In the genomic region with DNA sequence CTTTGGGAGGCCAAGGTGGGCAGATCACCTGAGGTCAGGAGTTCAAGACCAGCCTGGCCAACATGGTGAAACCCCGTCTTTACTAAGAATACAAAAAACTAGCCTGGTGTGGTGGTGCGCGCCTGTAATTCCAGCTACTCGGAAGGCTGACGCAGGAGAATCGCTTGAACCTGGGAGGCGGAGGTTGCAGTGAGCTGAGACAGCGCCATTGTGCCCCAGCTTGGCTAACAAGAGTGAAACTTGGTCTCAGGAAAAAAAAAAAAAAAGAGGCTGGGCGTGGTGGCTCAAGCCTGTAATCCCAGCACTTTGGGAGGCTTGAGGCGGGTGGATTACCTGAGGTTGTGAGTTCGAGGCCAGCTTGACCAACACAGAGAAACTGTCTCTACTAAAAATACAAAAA, we compare ENCODE assay signal across 8 cellular contexts. TPM values are rescaled to one million over a fixed set of nuclear protein-coding genes. Genes with fewer than 3 reads are reported as not detected.
DNase-seq lines count a peak whose midpoint lies in the region; ATAC-seq and TF ChIP-seq lines count a peak whose summit lies in the region.
"Not testable (repeated sequence)": the region's sequence is repeated elsewhere in the genome, so short reads cannot be mapped to it uniquely, and the experiment has no call there.

No MANE protein-coding gene starts in this region.

- not testable (repeated sequence) for ATAC-seq in HCT116; activated naive CD4-positive, alpha-beta T cell treated with anti-CD3 and anti-CD28 coated beads, Interleukin-2, amount 50 U/mL, for 72 hours

- H3K9ac ChIP-seq in BLaER1 treated with 17β-estradiol and CSF1 and Interleukin-3, amounts not matched to agents 10 nM and 100 nM, result peak overlapping the region; percentile 81 to 100 (median 99); a peak in 20 of 22 replicates
- peak overlapping the region; percentile 90; the same call in 1 of the 2 replicates for H3K9ac ChIP-seq in HCT116 (ENCODE audit: low read length)

- not testable (repeated sequence) for H3K36me3 ChIP-seq in BLaER1 treated with 17β-estradiol and CSF1 and Interleukin-3, amounts not matched to agents 10 nM and 100 nM; HCT116 (ENCODE audit: control insufficient read depth in 1 of 2, insufficient read depth in 2 of 2, low read length in 2 of 2); stomach

- H3K36me3 Mint-ChIP-seq in activated CD4-positive, alpha-beta memory T cell treated with anti-CD3 and anti-CD28 coated beads for 36 hours; endothelial cell (ENCODE audit: low read depth, unreplicated experiment); nephron (ENCODE audit: low read depth): not testable (repeated sequence)
- H3K36me3 Mint-ChIP-seq in activated naive CD4-positive, alpha-beta T cell treated with anti-CD3 and anti-CD28 coated beads, Interleukin-2, amount 50 U/mL, for 72 hours, result peaks cover 16 to 17% of the 10 kb centered on the region in 2 donors

- not testable (repeated sequence) for TF ChIP-seq EP300 in stomach (IDR thresholded peaks at IDR 0.05)

- TF ChIP-seq CTCF in HCT116 (IDR thresholded peaks at IDR 0.05 in 2 of 3, conservative IDR thresholded peaks at IDR 0.05 in 1 of 3; ENCODE audit: borderline replicate concordance in 1 of 3, insufficient read depth in 1 of 3, low read depth in 2 of 3, low read length in 2 of 3); RWPE1 (conservative IDR thresholded peaks at IDR 0.05; ENCODE audit: low read depth); endothelial cell (IDR thresholded peaks at IDR 0.05; ENCODE audit: unreplicated experiment); nephron (IDR thresholded peaks at IDR 0.05; ENCODE audit: unreplicated experiment in 3 of 3); stomach (IDR thresholded peaks at IDR 0.05): not testable (repeated sequence)

- CTCF ChIA-PET in HCT116 (lab: Charles Lee); RWPE1 (lab: Yijun Ruan, JAX); activated CD4-positive, alpha-beta memory T cell treated with anti-CD3 and anti-CD28 coated beads for 36 hours (lab: Charles Lee): not testable (repeated sequence)

- H3K9me2 ChIP-seq in HCT116 (ENCODE audit: insufficient read depth), result not testable (repeated sequence)

- peak overlapping the region; percentile 89 for H3K4me3 Mint-ChIP-seq in activated CD4-positive, alpha-beta memory T cell treated with anti-CD3 and anti-CD28 coated beads for 36 hours
- peak overlapping the region; percentile 42 for H3K4me3 Mint-ChIP-seq in endothelial cell (ENCODE audit: unreplicated experiment)
- peak overlapping the region; percentile 94 to 99 (median 97) for H3K4me3 Mint-ChIP-seq in nephron

- not testable (repeated sequence) for H3K27me3 ChIP-seq in BLaER1 treated with 17β-estradiol and CSF1 and Interleukin-3, amounts not matched to agents 10 nM and 100 nM; HCT116 (ENCODE audit: insufficient read depth, low read length); stomach

- peak overlapping the region; percentile 33 for H3K27ac Mint-ChIP-seq in activated CD4-positive, alpha-beta memory T cell treated with anti-CD3 and anti-CD28 coated beads for 36 hours
- peak overlapping the region; percentile 36 to 93 for H3K27ac Mint-ChIP-seq in activated naive CD4-positive, alpha-beta T cell treated with anti-CD3 and anti-CD28 coated beads, Interleukin-2, amount 50 U/mL, for 72 hours
- not testable (repeated sequence) for H3K27ac Mint-ChIP-seq in endothelial cell (ENCODE audit: unreplicated experiment)
- peak overlapping the region in 2 of 3 experiments; percentile 56 to 98 for H3K27ac Mint-ChIP-seq in nephron

- WGBS in stomach, 5 donors, result 93 to 98% (median 96%) methylated on average over 11 of the region's 11 CpGs

- peak overlapping the region in 10 of 11 experiments; percentile 92 to 100 (median 99); a peak in 19 of 22 replicates for H3K27ac ChIP-seq in BLaER1 treated with 17β-estradiol and CSF1 and Interleukin-3, amounts not matched to agents 10 nM and 100 nM
- not testable (repeated sequence) for H3K27ac ChIP-seq in HCT116 (ENCODE audit: low read depth, low read length)
- peak overlapping the region; percentile 96 for H3K27ac ChIP-seq in RWPE1
- H3K27ac ChIP-seq in stomach, result peak overlapping the region in 3 of 5 donors; percentile 94 to 99 (median 99)

- not testable (repeated sequence) for TF ChIP-seq POLR2A in HCT116 (IDR thresholded peaks at IDR 0.05; ENCODE audit: borderline replicate concordance, extremely low read depth, insufficient read depth, insufficient read length); stomach (IDR thresholded peaks at IDR 0.05)

- H3K9me3 Mint-ChIP-seq in activated CD4-positive, alpha-beta memory T cell treated with anti-CD3 and anti-CD28 coated beads for 36 hours; activated naive CD4-positive, alpha-beta T cell treated with anti-CD3 and anti-CD28 coated beads, Interleukin-2, amount 50 U/mL, for 72 hours; endothelial cell (ENCODE audit: unreplicated experiment); nephron: not testable (repeated sequence)

- RAD21 ChIA-PET in HCT116 (lab: Charles Lee; ENCODE audit: low non-redundant PET in 1 of 2, low total read pairs in 2 of 2, uncharacterized antibody in 2 of 2, unreplicated experiment in 2 of 2), result not testable (repeated sequence)

- not testable (repeated sequence) for TF ChIP-seq RAD21 in HCT116 (IDR thresholded peaks at IDR 0.05; ENCODE audit: low read depth)

- peaks cover 45 to 62% (median 55%) of the 10 kb centered on the region in 10 experiments for H3K4me1 ChIP-seq in BLaER1 treated with 17β-estradiol and CSF1 and Interleukin-3, amounts not matched to agents 10 nM and 100 nM
- H3K4me1 ChIP-seq in HCT116 (ENCODE audit: control insufficient read depth in 1 of 2, insufficient read depth in 2 of 2, low read length in 2 of 2) (peaks cover 13 to 30% of the 10 kb centered on the region in 2 experiments), stomach (peaks cover 12 to 52% (median 37%) of the 10 kb centered on the region in 4 donors)

- not testable (repeated sequence) for DNase-seq in HCT116 (ENCODE audit: low read depth, low spot score); RWPE1 (ENCODE audit: low spot score); activated CD4-positive, alpha-beta memory T cell treated with anti-CD3 and anti-CD28 coated beads for 36 hours; activated naive CD4-positive, alpha-beta T cell treated with anti-CD3 and anti-CD28 coated beads, Interleukin-2, amount 50 U/mL, for 72 hours (ENCODE audit: low spot score in 2 of 2); endothelial cell (ENCODE audit: low spot score); stomach

- peaks cover 40% of the 10 kb centered on the region for H3K79me2 ChIP-seq in HCT116 (ENCODE audit: insufficient read depth, low read length)

- peak overlapping the region; percentile 73 to 95 (median 87) for H3K4me2 ChIP-seq in BLaER1 treated with 17β-estradiol and CSF1 and Interleukin-3, amounts not matched to agents 10 nM and 100 nM
- peak overlapping the region; percentile 83 for H3K4me2 ChIP-seq in HCT116 (ENCODE audit: low read length)

- peak overlapping the region in 9 of 10 experiments; percentile 75 to 100 (median 97); a peak in 14 of 20 replicates for H3K4me3 ChIP-seq in BLaER1 treated with 17β-estradiol and CSF1 and Interleukin-3, amounts not matched to agents 10 nM and 100 nM
- not testable (repeated sequence) for H3K4me3 ChIP-seq in HCT116 (replicated peaks in 1 of 2; ENCODE audit: low read depth in 1 of 2, low read length in 2 of 2)
- H3K4me3 ChIP-seq in stomach, result peak overlapping the region in 1 of 4 donors; percentile 75

- H3K4me1 Mint-ChIP-seq in activated CD4-positive, alpha-beta memory T cell treated with anti-CD3 and anti-CD28 coated beads for 36 hours (ENCODE audit: low read depth), result peaks cover 33% of the 10 kb centered on the region
- H3K4me1 Mint-ChIP-seq in endothelial cell (ENCODE audit: unreplicated experiment) (peaks cover 16% of the 10 kb centered on the region), nephron (peaks cover 28% of the 10 kb centered on the region)

- H3K27me3 Mint-ChIP-seq in activated CD4-positive, alpha-beta memory T cell treated with anti-CD3 and anti-CD28 coated beads for 36 hours; nephron (ENCODE audit: low read depth): not testable (repeated sequence)
- peaks cover 13% of the 10 kb centered on the region for H3K27me3 Mint-ChIP-seq in endothelial cell (ENCODE audit: unreplicated experiment)

- H4K20me1 ChIP-seq in BLaER1 treated with 17β-estradiol and CSF1 and Interleukin-3, amounts not matched to agents 10 nM and 100 nM, result peaks cover 6 to 33% (median 18%) of the 10 kb centered on the region in 11 experiments; a peak in 16 of 22 replicates
- H4K20me1 ChIP-seq in HCT116 (ENCODE audit: insufficient read depth), result not testable (repeated sequence)

- intact Hi-C loops in HCT116 (cut with micrococcal nuclease); stomach (cut with DNase I; ENCODE audit: low total_unique reads): not testable (repeated sequence)
- intact Hi-C loops in activated CD4-positive, alpha-beta memory T cell treated with anti-CD3 and anti-CD28 coated beads for 36 hours (cut with micrococcal nuclease), result loop anchor here (2.0 kb wide), 2 partner anchors 229 to 319 kb away; a partner anchor contains a TSS

- not testable (repeated sequence) for H2AFZ ChIP-seq in HCT116 (ENCODE audit: low read depth, low read length, poor library complexity, severe bottlenecking)

- not testable (repeated sequence) for H3K9me3 ChIP-seq in BLaER1 treated with 17β-estradiol and CSF1 and Interleukin-3, amounts not matched to agents 10 nM and 100 nM (replicated peaks in 1 of 11); HCT116 (ENCODE audit: control insufficient read depth in 1 of 2, insufficient read depth in 1 of 2, low read depth in 1 of 2, low read length in 2 of 2); stomach

- POLR2A ChIA-PET in HCT116 (lab: Charles Lee), result not testable (repeated sequence)
- POLR2A ChIA-PET in RWPE1 (lab: Yijun Ruan, JAX; ENCODE audit: low non-redundant PET), result interaction anchor here (0.6 to 2.2 kb wide), 2 partner anchors 12 to 41 kb away, joined by 3 to 12 read pairs; no protein-coding TSS in a partner anchor
- POLR2A ChIA-PET in activated CD4-positive, alpha-beta memory T cell treated with anti-CD3 and anti-CD28 coated beads for 36 hours (lab: Charles Lee), result interaction anchor here (0.6 to 5.2 kb wide), 3 partner anchors 9 to 597 kb away, joined by 3 to 97 read pairs (median 68); no protein-coding TSS in a partner anchor

- not testable (repeated sequence) for BruUV-seq in HCT116 (replicated peaks; lab: Mats Ljungman, UMichigan)

RNA-seq across cellular contexts. Expression of a gene that starts 1.5 kb away (rescaled TPM):
- total RNA-seq in HCT116 (2021; ENCODE audit: unreplicated experiment) (58.6 TPM), endothelial cell (ENCODE audit: unreplicated experiment) (33.5 TPM), stomach (100 to 1,000 TPM in 1 of 5 donors, 10 to 100 TPM in 4; 16.8 to 114 (median 44.9) TPM)
- polyA plus RNA-seq in HCT116 (2012), result 48.1 and 55.9 TPM in 2 replicates
- total RNA-seq in activated CD4-positive, alpha-beta memory T cell treated with anti-CD3 and anti-CD28 coated beads for 36 hours, result 10 to 100 TPM; 37.0 to 41.9 TPM
- total RNA-seq in activated naive CD4-positive, alpha-beta T cell treated with anti-CD3 and anti-CD28 coated beads, Interleukin-2, amount 50 U/mL, for 72 hours, result 10 to 100 TPM; 52.1 to 63.4 TPM
- polyA plus RNA-seq in stomach, result 10 to 100 TPM in 1 of 3 donors, 1 to 10 TPM in 2; 5.6 to 14.7 (median 8.7) TPM

RNA-seq across cellular contexts. Expression of a gene that starts 38.6 kb away (rescaled TPM):
- total RNA-seq in HCT116 (2021; ENCODE audit: unreplicated experiment), result 2.5 TPM
- polyA plus RNA-seq in HCT116 (2012), result 4.8 and 7.1 TPM in 2 replicates
- 1 to 10 TPM; 2.0 to 2.5 TPM for total RNA-seq in activated CD4-positive, alpha-beta memory T cell treated with anti-CD3 and anti-CD28 coated beads for 36 hours
- total RNA-seq in activated naive CD4-positive, alpha-beta T cell treated with anti-CD3 and anti-CD28 coated beads, Interleukin-2, amount 50 U/mL, for 72 hours, result 1 to 10 TPM; 2.2 to 2.5 TPM
- 2.4 TPM for total RNA-seq in endothelial cell (ENCODE audit: unreplicated experiment)
- 10 to 100 TPM in 1 of 5 donors, 1 to 10 TPM in 2, under 1 TPM in 1, not detected in 1; 0.58 to 11.0 (median 2.0) TPM for total RNA-seq in stomach
- 1 to 10 TPM; 2.4 to 3.4 (median 3.2) TPM for polyA plus RNA-seq in stomach

Comparison
In these comparisons a context has a peak if more than half of its experiments do, and no peak if none do; other contexts are left out.
1. H3K4me3 Mint-ChIP-seq: peak in every context shown above with its lines; median percentile 97 in nephron; 89 in activated CD4-positive, alpha-beta memory T cell treated with anti-CD3 and anti-CD28 coated beads for 36 hours; 42 in endothelial cell.